In genomic region chr22:21754523-21755128, GRCh38 we compare ENCODE assay signal across 9 cellular contexts. TPM values are rescaled to one million over a fixed set of nuclear protein-coding genes. Genes with fewer than 3 reads are reported as not detected.
DNase-seq lines count a peak whose midpoint lies in the region; ATAC-seq and TF ChIP-seq lines count a peak whose summit lies in the region.
"Had no signal": no experiment of that assay in that cellular context is flagged by ENCODE, and none has a peak within 500 bp of the region (broad histone marks: within the 10 kb centered on the region; RNA-seq: fewer than 3 reads in every experiment).

No MANE protein-coding gene starts in this region.

- CTCF ChIA-PET in HEK293T (lab: Yijun Ruan, JAX) = no interaction called here

- no peak overlapping the region for H2AFZ ChIP-seq in GM23338

- peak overlapping the region; percentile 26; the same call in 1 of the 2 replicates for H3K27ac ChIP-seq in GM23338 (ENCODE audit: low read depth)
- H3K27ac ChIP-seq in SJCRH30 = peak overlapping the region; percentile 47
- no peak overlapping the region for H3K27ac ChIP-seq in rectal smooth muscle tissue (ENCODE audit: low read depth, low read length)

- peaks cover 8% of the 10 kb centered on the region for H3K36me3 Mint-ChIP-seq in GM23338 (ENCODE audit: low read depth)
- H3K36me3 Mint-ChIP-seq in activated CD4-positive, alpha-beta T cell treated with anti-CD3 and anti-CD28 coated beads, Interleukin-2, amount 10 ng/mL, durations not matched to agents 24 days and 14 days (ENCODE audit: low read depth) = peaks cover 16% of the 10 kb centered on the region

- no peaks in the 10 kb centered on the region for H3K4me1 ChIP-seq in GM23338 (ENCODE audit: insufficient read depth)
- peaks cover 12% of the 10 kb centered on the region for H3K4me1 ChIP-seq in SJCRH30
- H3K4me1 ChIP-seq in rectal smooth muscle tissue (ENCODE audit: control insufficient read depth, insufficient read depth, low read length) = no peaks in the 10 kb centered on the region

- intact Hi-C loops in head of caudate nucleus (cut with DNase I) = no loop called here
- intact Hi-C loops in activated CD4-positive, alpha-beta T cell treated with anti-CD3 and anti-CD28 coated beads, Interleukin-2, amount 10 ng/mL, durations not matched to agents 24 days and 14 days (cut with micrococcal nuclease) = no loop called here

- H3K4me3 Mint-ChIP-seq in GM23338 = no peak overlapping the region
- H3K4me3 Mint-ChIP-seq in activated CD4-positive, alpha-beta T cell treated with anti-CD3 and anti-CD28 coated beads, Interleukin-2, amount 10 ng/mL, durations not matched to agents 24 days and 14 days = no peak overlapping the region
- H3K4me3 Mint-ChIP-seq: activated CD8-positive, alpha-beta T cell treated with anti-CD3 and anti-CD28 coated beads for 36 hours had no signal

- peak overlapping the region; percentile 56 for H3K27ac Mint-ChIP-seq in GM23338
- H3K27ac Mint-ChIP-seq in activated CD4-positive, alpha-beta T cell treated with anti-CD3 and anti-CD28 coated beads, Interleukin-2, amount 10 ng/mL, durations not matched to agents 24 days and 14 days = no peak overlapping the region
- H3K27ac Mint-ChIP-seq: activated CD8-positive, alpha-beta T cell treated with anti-CD3 and anti-CD28 coated beads for 36 hours had no signal

- ATAC-seq in GM23338 (peak; percentile 52), HG02885 (IDR thresholded peaks at IDR 0.05; ENCODE audit: poor library complexity, unreplicated experiment) (no peak), HG02840 (IDR thresholded peaks at IDR 0.05; ENCODE audit: low FRiP score, unreplicated experiment) (no peak)
- ATAC-seq: activated CD8-positive, alpha-beta T cell treated with anti-CD3 and anti-CD28 coated beads for 36 hours had no signal

- peaks cover 8% of the 10 kb centered on the region; the same call in 2 of the 3 replicates for H3K4me1 Mint-ChIP-seq in GM23338
- H3K4me1 Mint-ChIP-seq in activated CD4-positive, alpha-beta T cell treated with anti-CD3 and anti-CD28 coated beads, Interleukin-2, amount 10 ng/mL, durations not matched to agents 24 days and 14 days = peaks cover 3% of the 10 kb centered on the region

- H3K9me3 ChIP-seq in SJCRH30 (replicated peaks) = no peaks in the 10 kb centered on the region

- H3K4me3 ChIP-seq in GM23338 (no peak overlapping the region), SJCRH30 (peak overlapping the region; percentile 17), rectal smooth muscle tissue (ENCODE audit: low read length) (peak overlapping the region; percentile 15)

- DNase-seq in GM23338 (ENCODE audit: low spot score) (no peak), SJCRH30 (peak; percentile 84 to 85), head of caudate nucleus (peak in 41 of 42 donors; percentile 34 to 88 (median 60)), HEK293T (ENCODE audit: extremely low spot score) (no peak)
- DNase-seq in activated CD4-positive, alpha-beta T cell treated with anti-CD3 and anti-CD28 coated beads, Interleukin-2, amount 10 ng/mL, durations not matched to agents 24 days and 14 days = no peak
- DNase-seq: activated CD8-positive, alpha-beta T cell treated with anti-CD3 and anti-CD28 coated beads for 36 hours had no signal

- H3K9me3 Mint-ChIP-seq in GM23338 = no peaks in the 10 kb centered on the region; the same call in 2 of the 3 replicates
- no peaks in the 10 kb centered on the region for H3K9me3 Mint-ChIP-seq in activated CD4-positive, alpha-beta T cell treated with anti-CD3 and anti-CD28 coated beads, Interleukin-2, amount 10 ng/mL, durations not matched to agents 24 days and 14 days
- H3K9me3 Mint-ChIP-seq: activated CD8-positive, alpha-beta T cell treated with anti-CD3 and anti-CD28 coated beads for 36 hours had no signal

- H3K27me3 Mint-ChIP-seq in GM23338 (ENCODE audit: insufficient read depth, low read depth, poor library complexity) = peaks cover 12% of the 10 kb centered on the region
- no peaks in the 10 kb centered on the region for H3K27me3 Mint-ChIP-seq in activated CD4-positive, alpha-beta T cell treated with anti-CD3 and anti-CD28 coated beads, Interleukin-2, amount 10 ng/mL, durations not matched to agents 24 days and 14 days
- H3K27me3 Mint-ChIP-seq: activated CD8-positive, alpha-beta T cell treated with anti-CD3 and anti-CD28 coated beads for 36 hours had no signal

- H3K36me3 ChIP-seq in GM23338 (ENCODE audit: insufficient read depth) (no peaks in the 10 kb centered on the region), SJCRH30 (0 out of 2 replicates have a peak, but pooled peaks cover 4% of the 10 kb centered on the region), rectal smooth muscle tissue (ENCODE audit: control insufficient read depth, insufficient read depth, low read length) (peaks cover 6% of the 10 kb centered on the region)

- H3F3A ChIP-seq in GM23338 (replicated peaks; ENCODE audit: low read depth) = peaks cover 6% of the 10 kb centered on the region; the same call in 1 of the 2 replicates

- H3K9me2 ChIP-seq in GM23338 (ENCODE audit: insufficient read depth) = no peaks in the 10 kb centered on the region

- no peaks in the 10 kb centered on the region for H3K27me3 ChIP-seq in GM23338 (ENCODE audit: insufficient read depth)
- H3K27me3 ChIP-seq in SJCRH30 = no peaks in the 10 kb centered on the region
- no peaks in the 10 kb centered on the region for H3K27me3 ChIP-seq in rectal smooth muscle tissue (ENCODE audit: control insufficient read depth, insufficient read depth, low read length)

- TF ChIP-seq CTCF in GM23338 (conservative IDR thresholded peaks at IDR 0.05; ENCODE audit: low read depth in 2 of 2) = no peak

- no peaks in the 10 kb centered on the region for H3K79me2 ChIP-seq in GM23338 (replicated peaks; ENCODE audit: insufficient read depth)

- H3K4me2 ChIP-seq in GM23338 = no peak overlapping the region

- no peak overlapping the region for H3K9ac ChIP-seq in rectal smooth muscle tissue (ENCODE audit: low read length)

- 0 out of 2 replicates have a peak, but pooled peaks cover 12% of the 10 kb centered on the region for H4K20me1 ChIP-seq in GM23338 (replicated peaks; ENCODE audit: insufficient read depth)

- POLR2A ChIA-PET in HEK293T (lab: Yijun Ruan, JAX) = no interaction called here

TF ChIP-seq in HEK293T, 16 proteins besides CTCF, POLR2A, EP300 and RAD21:
- no peak for TF ChIP-seq LEF1 (IDR thresholded peaks at IDR 0.05; ENCODE audit: borderline replicate concordance)

RNA-seq across cellular contexts. Expression of gene YPEL1, which starts 19.0 kb away (rescaled TPM):
- total RNA-seq in GM23338 (2014; rRNA removed; shearing (Covaris generic)) = 5.5 and 6.0 TPM in 2 replicates
- 4.4 and 4.9 TPM in 2 replicates for polyA plus RNA-seq in GM23338 (2016; fragmentation: Nextera tagmentation; extraction: Ambion mirVana)
- total RNA-seq in SJCRH30 (2014; rRNA removed; shearing (Covaris generic)) = 3.2 and 4.0 TPM in 2 replicates
- total RNA-seq in activated CD4-positive, alpha-beta T cell treated with anti-CD3 and anti-CD28 coated beads, Interleukin-2, amount 10 ng/mL, durations not matched to agents 24 days and 14 days = 0.61 and 1.3 TPM in 2 replicates

Comparison
In these comparisons a context has a peak if more than half of its experiments do, and no peak if none do; other contexts are left out.
1. DNase-seq: peak in SJCRH30 (2 of 2) and head of caudate nucleus (41 of 42); none in GM23338 (single experiment), HEK293T (single experiment) and activated CD4-positive, alpha-beta T cell treated with anti-CD3 and anti-CD28 coated beads, Interleukin-2, amount 10 ng/mL, durations not matched to agents 24 days and 14 days (single experiment).